In genomic region chr10:58266003-58266825, GRCh38 we compare ENCODE assay signal across 8 cellular contexts. TPM values are rescaled to one million over a fixed set of nuclear protein-coding genes. Genes with fewer than 3 reads are reported as not detected.
DNase-seq lines count a peak whose midpoint lies in the region; ATAC-seq and TF ChIP-seq lines count a peak whose summit lies in the region.

No MANE protein-coding gene starts in this region.

- H3K27me3 Mint-ChIP-seq in WTC11 (ENCODE audit: low read depth): no peaks in the 10 kb centered on the region

- ATAC-seq in GM18861 (IDR thresholded peaks at IDR 0.05; ENCODE audit: unreplicated experiment) (peak; percentile 23), WTC11 (no peak), GM21737 (IDR thresholded peaks at IDR 0.05; ENCODE audit: unreplicated experiment) (no peak), GM18505 (IDR thresholded peaks at IDR 0.05; ENCODE audit: unreplicated experiment) (no peak)

- peak overlapping the region; percentile 96 for H3K27ac ChIP-seq in neutrophil

- H3K4me3 Mint-ChIP-seq in WTC11: peak overlapping the region; percentile 95

- peak overlapping the region; percentile 82 to 83 for H3K4me3 ChIP-seq in neutrophil (ENCODE audit: low read depth in 1 of 2, low read length in 1 of 2)

- POLR2A ChIA-PET in WTC11 (lab: Charles Lee): no interaction called here

- H3K9me3 Mint-ChIP-seq in WTC11: no peaks in the 10 kb centered on the region; the same call in 1 of the 2 replicates

- H3K27me3 ChIP-seq in neutrophil: no peaks in the 10 kb centered on the region

- TF ChIP-seq CTCF in WTC11 (IDR thresholded peaks at IDR 0.05): no peak
- no peak for TF ChIP-seq CTCF in neutrophil (IDR thresholded peaks at IDR 0.05)

- peaks cover 49% of the 10 kb centered on the region for H3K4me1 Mint-ChIP-seq in WTC11

- H3K36me3 Mint-ChIP-seq in WTC11: peaks cover 5% of the 10 kb centered on the region; the same call in 1 of the 2 replicates

- H3K9me3 ChIP-seq in neutrophil: no peaks in the 10 kb centered on the region

- peak overlapping the region; percentile 90; the same call in 1 of the 2 replicates for H3K27ac Mint-ChIP-seq in WTC11

- peak; percentile 32 for DNase-seq in AG20443 (ENCODE audit: low spot score)
- DNase-seq in HT1080 (ENCODE audit: low read depth): peak; percentile 51
- no peak for DNase-seq in WTC11 (ENCODE audit: low spot score)
- DNase-seq in fibroblast of gingiva (ENCODE audit: low read depth): peak; percentile 75

- CTCF ChIA-PET in WTC11 (lab: Charles Lee): no interaction called here

- no peak for TF ChIP-seq POLR2A in GM18505 (IDR thresholded peaks at IDR 0.05; ENCODE audit: borderline replicate concordance, extremely low read depth, insufficient read depth, insufficient read length)

- no peaks in the 10 kb centered on the region for H3K36me3 ChIP-seq in neutrophil

- peaks cover 49 to 54% of the 10 kb centered on the region in 2 experiments for H3K4me1 ChIP-seq in neutrophil (ENCODE audit: control insufficient read depth in 1 of 2, insufficient read depth in 1 of 2, low read depth in 1 of 2, low read length in 1 of 2)

TF ChIP-seq in WTC11, 78 proteins besides CTCF, POLR2A, EP300 and RAD21:
- no peak for TF ChIP-seq FOXJ3 (CRISPR knock-in tag; IDR thresholded peaks at IDR 0.05; ENCODE audit: borderline replicate concordance)
- no peak for TF ChIP-seq NFE2L1 (CRISPR knock-in tag; IDR thresholded peaks at IDR 0.05)
- TF ChIP-seq STAT6 (CRISPR knock-in tag; conservative IDR thresholded peaks at IDR 0.05; ENCODE audit: low read depth): no peak
- no peak for TF ChIP-seq PRDM15 (CRISPR knock-in tag; IDR thresholded peaks at IDR 0.05)
- TF ChIP-seq EMX1 (CRISPR knock-in tag; IDR thresholded peaks at IDR 0.05): no peak
- no peak for TF ChIP-seq ZNF219 (CRISPR knock-in tag; IDR thresholded peaks at IDR 0.05; ENCODE audit: borderline replicate concordance)
- TF ChIP-seq ZNF425 (CRISPR knock-in tag; conservative IDR thresholded peaks at IDR 0.05): no peak
- TF ChIP-seq ARID4B (CRISPR knock-in tag; IDR thresholded peaks at IDR 0.05; ENCODE audit: borderline replicate concordance): no peak
TF ChIP-seq in WTC11: peak in this region for 0.

RNA-seq across cellular contexts. Expression of gene IPMK, which starts 1.5 kb away (rescaled TPM):
- total RNA-seq in HT1080 (2014; rRNA removed; shearing (Covaris generic)): 3.1 and 3.7 TPM in 2 replicates
- polyA plus RNA-seq in HT1080 (2015; cell fraction: cytosol; rRNA removed): 5.8 and 6.8 TPM in 2 replicates
- 4.3 and 4.5 TPM in 2 replicates for polyA plus RNA-seq in HT1080 (2015; cell fraction: nucleus; rRNA removed)
- 9.7 to 10.9 TPM (median 9.9 TPM) in 3 replicates for total RNA-seq in WTC11 (2021)

RNA-seq across cellular contexts. Expression of gene CISD1, which starts 2.7 kb away (rescaled TPM):
- total RNA-seq in HT1080 (2014; rRNA removed; shearing (Covaris generic)): 35.0 and 63.0 TPM in 2 replicates
- 45.9 and 60.0 TPM in 2 replicates for polyA plus RNA-seq in HT1080 (2015; cell fraction: cytosol; rRNA removed)
- polyA plus RNA-seq in HT1080 (2015; cell fraction: nucleus; rRNA removed): 27.3 and 30.4 TPM in 2 replicates
- total RNA-seq in WTC11 (2021): 46.6 to 53.8 TPM (median 48.3 TPM) in 3 replicates
